In the genomic region with DNA sequence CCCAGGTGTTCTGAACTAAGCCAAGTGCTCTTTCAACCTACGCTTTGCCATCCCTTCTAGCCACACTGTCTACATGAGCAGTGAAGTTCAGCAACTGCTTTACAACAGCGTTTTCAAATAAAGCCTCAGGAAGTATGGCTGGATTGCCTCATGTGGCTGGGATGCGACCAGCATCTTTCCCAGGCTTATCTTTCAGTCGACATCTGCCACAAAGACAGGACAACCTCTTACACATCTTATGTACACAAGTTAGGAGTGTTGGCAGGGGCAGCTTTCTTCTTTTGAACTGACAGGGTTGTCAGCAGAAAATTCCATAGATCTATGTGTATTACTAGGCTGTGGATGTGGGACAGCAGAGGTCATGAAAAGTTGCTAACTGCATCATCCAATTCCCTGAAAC, we compare ENCODE assay signal across 2 cellular contexts.
TF ChIP-seq lines count a peak whose summit lies in the region.

No MANE protein-coding gene starts in this region.

TF ChIP-seq in IMR-90, 13 proteins besides CTCF, POLR2A, EP300 and RAD21 (continued from another document):
- TF ChIP-seq, protein P1, sequence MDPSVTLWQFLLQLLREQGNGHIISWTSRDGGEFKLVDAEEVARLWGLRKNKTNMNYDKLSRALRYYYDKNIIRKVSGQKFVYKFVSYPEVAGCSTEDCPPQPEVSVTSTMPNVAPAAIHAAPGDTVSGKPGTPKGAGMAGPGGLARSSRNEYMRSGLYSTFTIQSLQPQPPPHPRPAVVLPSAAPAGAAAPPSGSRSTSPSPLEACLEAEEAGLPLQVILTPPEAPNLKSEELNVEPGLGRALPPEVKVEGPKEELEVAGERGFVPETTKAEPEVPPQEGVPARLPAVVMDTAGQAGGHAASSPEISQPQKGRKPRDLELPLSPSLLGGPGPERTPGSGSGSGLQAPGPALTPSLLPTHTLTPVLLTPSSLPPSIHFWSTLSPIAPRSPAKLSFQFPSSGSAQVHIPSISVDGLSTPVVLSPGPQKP (IDR thresholded peaks at IDR 0.05; ENCODE audit: borderline replicate concordance, low read depth, low read length), result no peak
- TF ChIP-seq MXI1 (IDR thresholded peaks at IDR 0.05; ENCODE audit: borderline replicate concordance, low read depth, low read length) (no peak), RFX5 (IDR thresholded peaks at IDR 0.05; ENCODE audit: low read depth, low read length) (no peak), BHLHE40 (IDR thresholded peaks at IDR 0.05; ENCODE audit: low read depth, low read length) (no peak), NFE2L2 (IDR thresholded peaks at IDR 0.05; ENCODE audit: low read depth, low read length) (no peak)
- TF ChIP-seq, protein P2, sequence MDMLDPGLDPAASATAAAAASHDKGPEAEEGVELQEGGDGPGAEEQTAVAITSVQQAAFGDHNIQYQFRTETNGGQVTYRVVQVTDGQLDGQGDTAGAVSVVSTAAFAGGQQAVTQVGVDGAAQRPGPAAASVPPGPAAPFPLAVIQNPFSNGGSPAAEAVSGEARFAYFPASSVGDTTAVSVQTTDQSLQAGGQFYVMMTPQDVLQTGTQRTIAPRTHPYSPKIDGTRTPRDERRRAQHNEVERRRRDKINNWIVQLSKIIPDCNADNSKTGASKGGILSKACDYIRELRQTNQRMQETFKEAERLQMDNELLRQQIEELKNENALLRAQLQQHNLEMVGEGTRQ (IDR thresholded peaks at IDR 0.05; ENCODE audit: low read depth, low read length), result no peak
TF ChIP-seq in IMR-90: peak in this region for 0.

TF ChIP-seq in WTC11, 78 proteins besides CTCF, POLR2A, EP300 and RAD21 (continued from another document):
- TF ChIP-seq, protein P3, sequence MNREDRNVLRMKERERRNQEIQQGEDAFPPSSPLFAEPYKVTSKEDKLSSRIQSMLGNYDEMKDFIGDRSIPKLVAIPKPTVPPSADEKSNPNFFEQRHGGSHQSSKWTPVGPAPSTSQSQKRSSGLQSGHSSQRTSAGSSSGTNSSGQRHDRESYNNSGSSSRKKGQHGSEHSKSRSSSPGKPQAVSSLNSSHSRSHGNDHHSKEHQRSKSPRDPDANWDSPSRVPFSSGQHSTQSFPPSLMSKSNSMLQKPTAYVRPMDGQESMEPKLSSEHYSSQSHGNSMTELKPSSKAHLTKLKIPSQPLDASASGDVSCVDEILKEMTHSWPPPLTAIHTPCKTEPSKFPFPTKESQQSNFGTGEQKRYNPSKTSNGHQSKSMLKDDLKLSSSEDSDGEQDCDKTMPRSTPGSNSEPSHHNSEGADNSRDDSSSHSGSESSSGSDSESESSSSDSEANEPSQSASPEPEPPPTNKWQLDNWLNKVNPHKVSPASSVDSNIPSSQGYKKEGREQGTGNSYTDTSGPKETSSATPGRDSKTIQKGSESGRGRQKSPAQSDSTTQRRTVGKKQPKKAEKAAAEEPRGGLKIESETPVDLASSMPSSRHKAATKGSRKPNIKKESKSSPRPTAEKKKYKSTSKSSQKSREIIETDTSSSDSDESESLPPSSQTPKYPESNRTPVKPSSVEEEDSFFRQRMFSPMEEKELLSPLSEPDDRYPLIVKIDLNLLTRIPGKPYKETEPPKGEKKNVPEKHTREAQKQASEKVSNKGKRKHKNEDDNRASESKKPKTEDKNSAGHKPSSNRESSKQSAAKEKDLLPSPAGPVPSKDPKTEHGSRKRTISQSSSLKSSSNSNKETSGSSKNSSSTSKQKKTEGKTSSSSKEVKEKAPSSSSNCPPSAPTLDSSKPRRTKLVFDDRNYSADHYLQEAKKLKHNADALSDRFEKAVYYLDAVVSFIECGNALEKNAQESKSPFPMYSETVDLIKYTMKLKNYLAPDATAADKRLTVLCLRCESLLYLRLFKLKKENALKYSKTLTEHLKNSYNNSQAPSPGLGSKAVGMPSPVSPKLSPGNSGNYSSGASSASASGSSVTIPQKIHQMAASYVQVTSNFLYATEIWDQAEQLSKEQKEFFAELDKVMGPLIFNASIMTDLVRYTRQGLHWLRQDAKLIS (CRISPR knock-in tag; IDR thresholded peaks at IDR 0.05; ENCODE audit: borderline replicate concordance), result no peak
- TF ChIP-seq CBFB (CRISPR knock-in tag; IDR thresholded peaks at IDR 0.05; ENCODE audit: low read depth), result no peak
- TF ChIP-seq, protein P4, sequence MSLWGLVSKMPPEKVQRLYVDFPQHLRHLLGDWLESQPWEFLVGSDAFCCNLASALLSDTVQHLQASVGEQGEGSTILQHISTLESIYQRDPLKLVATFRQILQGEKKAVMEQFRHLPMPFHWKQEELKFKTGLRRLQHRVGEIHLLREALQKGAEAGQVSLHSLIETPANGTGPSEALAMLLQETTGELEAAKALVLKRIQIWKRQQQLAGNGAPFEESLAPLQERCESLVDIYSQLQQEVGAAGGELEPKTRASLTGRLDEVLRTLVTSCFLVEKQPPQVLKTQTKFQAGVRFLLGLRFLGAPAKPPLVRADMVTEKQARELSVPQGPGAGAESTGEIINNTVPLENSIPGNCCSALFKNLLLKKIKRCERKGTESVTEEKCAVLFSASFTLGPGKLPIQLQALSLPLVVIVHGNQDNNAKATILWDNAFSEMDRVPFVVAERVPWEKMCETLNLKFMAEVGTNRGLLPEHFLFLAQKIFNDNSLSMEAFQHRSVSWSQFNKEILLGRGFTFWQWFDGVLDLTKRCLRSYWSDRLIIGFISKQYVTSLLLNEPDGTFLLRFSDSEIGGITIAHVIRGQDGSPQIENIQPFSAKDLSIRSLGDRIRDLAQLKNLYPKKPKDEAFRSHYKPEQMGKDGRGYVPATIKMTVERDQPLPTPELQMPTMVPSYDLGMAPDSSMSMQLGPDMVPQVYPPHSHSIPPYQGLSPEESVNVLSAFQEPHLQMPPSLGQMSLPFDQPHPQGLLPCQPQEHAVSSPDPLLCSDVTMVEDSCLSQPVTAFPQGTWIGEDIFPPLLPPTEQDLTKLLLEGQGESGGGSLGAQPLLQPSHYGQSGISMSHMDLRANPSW (CRISPR knock-in tag; conservative IDR thresholded peaks at IDR 0.05; ENCODE audit: low read depth), result no peak
- TF ChIP-seq ZNF317 (CRISPR knock-in tag; IDR thresholded peaks at IDR 0.05; ENCODE audit: borderline replicate concordance, low read depth), result no peak
- TF ChIP-seq, protein P5, sequence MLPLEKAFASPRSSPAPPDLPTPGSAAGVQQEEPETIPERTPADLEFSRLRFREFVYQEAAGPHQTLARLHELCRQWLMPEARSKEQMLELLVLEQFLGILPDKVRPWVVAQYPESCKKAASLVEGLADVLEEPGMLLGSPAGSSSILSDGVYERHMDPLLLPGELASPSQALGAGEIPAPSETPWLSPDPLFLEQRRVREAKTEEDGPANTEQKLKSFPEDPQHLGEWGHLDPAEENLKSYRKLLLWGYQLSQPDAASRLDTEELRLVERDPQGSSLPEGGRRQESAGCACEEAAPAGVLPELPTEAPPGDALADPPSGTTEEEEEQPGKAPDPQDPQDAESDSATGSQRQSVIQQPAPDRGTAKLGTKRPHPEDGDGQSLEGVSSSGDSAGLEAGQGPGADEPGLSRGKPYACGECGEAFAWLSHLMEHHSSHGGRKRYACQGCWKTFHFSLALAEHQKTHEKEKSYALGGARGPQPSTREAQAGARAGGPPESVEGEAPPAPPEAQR (CRISPR knock-in tag; IDR thresholded peaks at IDR 0.05), result no peak
- TF ChIP-seq, protein P6, sequence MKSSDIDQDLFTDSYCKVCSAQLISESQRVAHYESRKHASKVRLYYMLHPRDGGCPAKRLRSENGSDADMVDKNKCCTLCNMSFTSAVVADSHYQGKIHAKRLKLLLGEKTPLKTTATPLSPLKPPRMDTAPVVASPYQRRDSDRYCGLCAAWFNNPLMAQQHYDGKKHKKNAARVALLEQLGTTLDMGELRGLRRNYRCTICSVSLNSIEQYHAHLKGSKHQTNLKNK (CRISPR knock-in tag; IDR thresholded peaks at IDR 0.05), result no peak
- TF ChIP-seq RELA (CRISPR knock-in tag; IDR thresholded peaks at IDR 0.05; ENCODE audit: borderline replicate concordance), result no peak
- TF ChIP-seq PRRX2 (CRISPR knock-in tag; IDR thresholded peaks at IDR 0.05), result no peak
- TF ChIP-seq, protein P7, sequence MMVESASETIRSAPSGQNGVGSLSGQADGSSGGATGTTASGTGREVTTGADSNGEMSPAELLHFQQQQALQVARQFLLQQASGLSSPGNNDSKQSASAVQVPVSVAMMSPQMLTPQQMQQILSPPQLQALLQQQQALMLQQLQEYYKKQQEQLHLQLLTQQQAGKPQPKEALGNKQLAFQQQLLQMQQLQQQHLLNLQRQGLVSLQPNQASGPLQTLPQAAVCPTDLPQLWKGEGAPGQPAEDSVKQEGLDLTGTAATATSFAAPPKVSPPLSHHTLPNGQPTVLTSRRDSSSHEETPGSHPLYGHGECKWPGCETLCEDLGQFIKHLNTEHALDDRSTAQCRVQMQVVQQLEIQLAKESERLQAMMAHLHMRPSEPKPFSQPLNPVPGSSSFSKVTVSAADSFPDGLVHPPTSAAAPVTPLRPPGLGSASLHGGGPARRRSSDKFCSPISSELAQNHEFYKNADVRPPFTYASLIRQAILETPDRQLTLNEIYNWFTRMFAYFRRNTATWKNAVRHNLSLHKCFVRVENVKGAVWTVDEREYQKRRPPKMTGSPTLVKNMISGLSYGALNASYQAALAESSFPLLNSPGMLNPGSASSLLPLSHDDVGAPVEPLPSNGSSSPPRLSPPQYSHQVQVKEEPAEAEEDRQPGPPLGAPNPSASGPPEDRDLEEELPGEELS (CRISPR knock-in tag; IDR thresholded peaks at IDR 0.05), result no peak
- no peak for TF ChIP-seq TCF7 (CRISPR knock-in tag; IDR thresholded peaks at IDR 0.05; ENCODE audit: low read depth)
- TF ChIP-seq ZBTB21 (CRISPR knock-in tag; IDR thresholded peaks at IDR 0.05; ENCODE audit: borderline replicate concordance), result no peak
- no peak for TF ChIP-seq SP1 (CRISPR knock-in tag; conservative IDR thresholded peaks at IDR 0.05)
- TF ChIP-seq JUN (CRISPR knock-in tag; IDR thresholded peaks at IDR 0.05), result no peak
- no peak for TF ChIP-seq ATF1 (CRISPR knock-in tag; IDR thresholded peaks at IDR 0.05)
- no peak for TF ChIP-seq GRHL2 (CRISPR knock-in tag; IDR thresholded peaks at IDR 0.05; ENCODE audit: insufficient replicate concordance, severe bottlenecking)
- no peak for TF ChIP-seq IRF2 (CRISPR knock-in tag; IDR thresholded peaks at IDR 0.05; ENCODE audit: borderline replicate concordance, low read depth)
- TF ChIP-seq RORB (CRISPR knock-in tag; IDR thresholded peaks at IDR 0.05), result no peak
TF ChIP-seq in WTC11: peak in this region for 0.
